ENCODE assay signal across 28 cellular contexts in the genomic region with DNA sequence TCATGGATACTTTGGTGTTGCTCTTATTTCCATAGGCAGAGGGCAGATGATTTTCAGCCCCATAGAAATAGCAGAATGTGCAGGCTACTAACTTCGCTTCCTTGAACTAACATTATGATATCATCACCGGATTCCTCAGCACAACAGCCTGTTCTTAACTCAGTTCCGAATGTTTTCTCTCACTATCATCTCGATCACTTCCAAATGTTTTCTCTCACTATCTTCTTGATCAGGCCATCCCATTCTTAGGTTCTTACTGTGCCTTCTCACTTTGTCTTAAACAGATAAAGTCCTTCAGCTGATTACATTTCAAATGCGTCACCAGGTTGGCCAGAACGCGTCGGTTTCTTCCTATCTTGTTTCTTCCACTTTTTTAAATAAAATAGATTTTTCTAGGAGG. TPM values are rescaled to one million over a fixed set of nuclear protein-coding genes. Genes with fewer than 3 reads are reported as not detected.
DNase-seq lines count a peak whose midpoint lies in the region; TF ChIP-seq lines count a peak whose summit lies in the region.
"Had no signal": no experiment of that assay in that cellular context is flagged by ENCODE, and none has a peak within 500 bp of the region (broad histone marks: within the 10 kb centered on the region; RNA-seq: fewer than 3 reads in every experiment).

No MANE protein-coding gene starts in this region.

- no peak overlapping the region for H3K4me3 ChIP-seq in cardiac fibroblast (replicated peaks in 1 of 2; ENCODE audit: low read depth in 2 of 2, low read length in 2 of 2)
- H3K4me3 ChIP-seq in mesenchymal stem cell (ENCODE audit: insufficient read depth in 1 of 2, low read depth in 1 of 2, low read length in 2 of 2), result no peak overlapping the region
- H3K4me3 ChIP-seq: cardiac muscle cell, lung, MG63, spleen, upper lobe of right lung had no signal

- no peak overlapping the region for H2AK5ac ChIP-seq in mesenchymal stem cell (ENCODE audit: low read length, severe bottlenecking)

- no peak overlapping the region for H3K27ac ChIP-seq in mesenchymal stem cell (ENCODE audit: low read length, poor library complexity, severe bottlenecking)
- H3K27ac ChIP-seq: cardiac muscle cell, RWPE1, spleen, upper lobe of right lung had no signal

- no peak overlapping the region for H3K4me2 ChIP-seq in mesenchymal stem cell (ENCODE audit: low read length, poor library complexity, severe bottlenecking)

- H2BK5ac ChIP-seq in mesenchymal stem cell (ENCODE audit: low read depth, low read length, poor library complexity, severe bottlenecking), result no peak overlapping the region

- no peaks in the 10 kb centered on the region for H3K9me3 ChIP-seq in mesenchymal stem cell (ENCODE audit: control insufficient read depth, low read length)
- H3K9me3 ChIP-seq: MG63, spleen, upper lobe of right lung had no signal

- no peak overlapping the region for H3K23ac ChIP-seq in mesenchymal stem cell (ENCODE audit: low read length in 2 of 2)

- peak overlapping the region; percentile 78 for H3K27ac Mint-ChIP-seq in HFFc6
- H3K27ac Mint-ChIP-seq: activated CD8-positive, alpha-beta T cell treated with anti-CD3 and anti-CD28 coated beads for 36 hours; activated naive CD4-positive, alpha-beta T cell treated with anti-CD3 and anti-CD28 coated beads, Interleukin-2, amount 50 U/mL, for 24 hours; activated T-helper 17 cell treated with anti-CD3 and anti-CD28 coated beads, Interleukin-2, amount 50 U/mL, for 72 hours; CD4-positive, CD25-positive, alpha-beta regulatory T cell had no signal

- H2BK120ac ChIP-seq in mesenchymal stem cell (ENCODE audit: low read depth, low read length), result no peak overlapping the region

- H3K14ac ChIP-seq in mesenchymal stem cell (ENCODE audit: low read length in 2 of 2), result no peak overlapping the region

- no peaks in the 10 kb centered on the region for H3K36me3 Mint-ChIP-seq in HFFc6 (ENCODE audit: low read depth)
- H3K36me3 Mint-ChIP-seq: activated naive CD4-positive, alpha-beta T cell treated with anti-CD3 and anti-CD28 coated beads, Interleukin-2, amount 50 U/mL, for 24 hours; CD4-positive, CD25-positive, alpha-beta regulatory T cell had no signal

- H3K4me3 Mint-ChIP-seq in HFFc6, result peak overlapping the region; percentile 80
- H3K4me3 Mint-ChIP-seq: activated CD8-positive, alpha-beta T cell treated with anti-CD3 and anti-CD28 coated beads for 36 hours; activated naive CD4-positive, alpha-beta T cell treated with anti-CD3 and anti-CD28 coated beads, Interleukin-2, amount 50 U/mL, for 24 hours; activated T-helper 17 cell treated with anti-CD3 and anti-CD28 coated beads, Interleukin-2, amount 50 U/mL, for 72 hours; CD4-positive, CD25-positive, alpha-beta regulatory T cell; neural crest cell had no signal

- H3K79me1 ChIP-seq in mesenchymal stem cell (replicated peaks; ENCODE audit: low read length, poor library complexity, severe bottlenecking), result no peaks in the 10 kb centered on the region

- WGBS in mesenchymal stem cell, result 41% methylated on average over 8 of the region's 8 CpGs

- no peak overlapping the region for H2BK12ac ChIP-seq in mesenchymal stem cell (ENCODE audit: low read length in 2 of 2)

- H4K8ac ChIP-seq in mesenchymal stem cell (ENCODE audit: low read length), result no peak overlapping the region

- H3K9me3 Mint-ChIP-seq in HFFc6, result no peaks in the 10 kb centered on the region
- H3K9me3 Mint-ChIP-seq: activated CD8-positive, alpha-beta T cell treated with anti-CD3 and anti-CD28 coated beads for 36 hours; activated naive CD4-positive, alpha-beta T cell treated with anti-CD3 and anti-CD28 coated beads, Interleukin-2, amount 50 U/mL, for 24 hours; activated T-helper 17 cell treated with anti-CD3 and anti-CD28 coated beads, Interleukin-2, amount 50 U/mL, for 72 hours had no signal

- H3K4ac ChIP-seq in mesenchymal stem cell (ENCODE audit: low read depth in 1 of 2, low read length in 2 of 2), result no peak overlapping the region

- no peaks in the 10 kb centered on the region for H3K27me3 ChIP-seq in mesenchymal stem cell (ENCODE audit: control insufficient read depth in 1 of 2, insufficient read depth in 1 of 2, low read length in 2 of 2)
- H3K27me3 ChIP-seq: cardiac muscle cell, MG63, spleen, upper lobe of right lung had no signal

- no peak for TF ChIP-seq CTCF in HFFc6 (IDR thresholded peaks at IDR 0.05)
- TF ChIP-seq CTCF in cardiac fibroblast (IDR thresholded peaks at IDR 0.05; ENCODE audit: low read depth, low read length), result no peak

- peaks cover 1% of the 10 kb centered on the region; the same call in 1 of the 2 replicates for H3K27me3 Mint-ChIP-seq in HFFc6 (ENCODE audit: insufficient read depth)
- H3K27me3 Mint-ChIP-seq: activated T-helper 17 cell treated with anti-CD3 and anti-CD28 coated beads, Interleukin-2, amount 50 U/mL, for 72 hours; CD4-positive, CD25-positive, alpha-beta regulatory T cell had no signal

- no peak overlapping the region for H2BK15ac ChIP-seq in mesenchymal stem cell (ENCODE audit: low read depth, poor library complexity, severe bottlenecking)

- peak; percentile 68 for DNase-seq in HFFc6
- DNase-seq in cardiac fibroblast (ENCODE audit: low read depth in 2 of 2), result peak; percentile 43 to 62
- peak; percentile 61 for DNase-seq in mesenchymal stem cell
- DNase-seq in NCI-H2196 treated with DMSO at 0.1 percent for 48 hours (lab: John Stamatoyannopoulos, UW; ENCODE audit: unreplicated experiment), result no peak
- DNase-seq in stimulated activated CD4-positive, alpha-beta T cell treated with anti-CD3 and anti-CD28 coated beads, Interleukin-15, amount 100 ng/mL, for 24 hours, result no peak
- no peak for DNase-seq in NOMO-1 treated with DMSO at 0.1 percent for 48 hours (lab: John Stamatoyannopoulos, UW; ENCODE audit: unreplicated experiment)
- no peak for DNase-seq in DMS153 treated with DMSO at 0.1 percent for 48 hours (lab: John Stamatoyannopoulos, UW; ENCODE audit: unreplicated experiment)
- DNase-seq: activated CD4-positive, CD25-positive, alpha-beta regulatory T cell treated with anti-CD3 and anti-CD28 coated beads, Interleukin-2, amount 50 U/mL, for 72 hours; activated CD8-positive, alpha-beta T cell treated with anti-CD3 and anti-CD28 coated beads for 36 hours; CD4-positive, CD25-positive, alpha-beta regulatory T cell; cortex of kidney; H7; KBM-7; kidney; MG63; NCI-H2081 treated with DMSO at 0.1 percent for 48 hours; posterior cingulate gyrus; right cardiac atrium; spleen; stimulated activated CD4-positive, alpha-beta T cell treated with anti-CD3 and anti-CD28 coated beads, Interleukin-2, amount 100 ng/mL, for 48 hours; T-helper 1 cell; upper lobe of right lung had no signal

- no peak overlapping the region for H3K9ac ChIP-seq in mesenchymal stem cell (ENCODE audit: low read length)

- no peak overlapping the region for H4K91ac ChIP-seq in mesenchymal stem cell (ENCODE audit: low read length)

- no peak overlapping the region for H3K18ac ChIP-seq in mesenchymal stem cell (ENCODE audit: low read depth in 1 of 2, low read length in 2 of 2)

- no peaks in the 10 kb centered on the region for H3K4me1 ChIP-seq in mesenchymal stem cell (ENCODE audit: control insufficient read depth, insufficient read depth, low read depth, low read length)

- H2AFZ ChIP-seq in mesenchymal stem cell (ENCODE audit: low read depth, low read length), result no peak overlapping the region

- H3K36me3 ChIP-seq in mesenchymal stem cell (ENCODE audit: control insufficient read depth in 1 of 2, insufficient read depth in 2 of 2, low read depth in 1 of 2, low read length in 2 of 2), result no peaks in the 10 kb centered on the region
- H3K36me3 ChIP-seq: cardiac muscle cell, MG63, spleen, upper lobe of right lung had no signal

- peaks cover 20% of the 10 kb centered on the region; the same call in 1 of the 2 replicates for H3K4me1 Mint-ChIP-seq in HFFc6 (ENCODE audit: low read depth)
- H3K4me1 Mint-ChIP-seq: activated T-helper 17 cell treated with anti-CD3 and anti-CD28 coated beads, Interleukin-2, amount 50 U/mL, for 72 hours; CD4-positive, CD25-positive, alpha-beta regulatory T cell had no signal

RNA-seq across cellular contexts. Expression of gene MBD2, which starts 11.4 kb away (rescaled TPM):
- total RNA-seq in HFFc6 (2021; fragmentation: NEBNext Ultra II Directional; extraction: Animal tissue kit (Norgen Biotek cat#: 25700)), result 100 to 1,000 TPM in 1 of 6 experiments, 10 to 100 TPM in 5; 84.8 to 104 (median 88.9) TPM
- 25.6 TPM for polyA plus RNA-seq in mesenchymal stem cell (2013, experiment 1 of 2)
- polyA plus RNA-seq in mesenchymal stem cell (2013, experiment 2 of 2), result 26.0 TPM

RNA-seq across cellular contexts. Expression of gene POLI, which starts 33.4 kb away (rescaled TPM):
- 10 to 100 TPM; 13.3 to 17.5 (median 15.6) TPM for total RNA-seq in HFFc6 (2021; fragmentation: NEBNext Ultra II Directional; extraction: Animal tissue kit (Norgen Biotek cat#: 25700))
- 14.3 TPM for polyA plus RNA-seq in mesenchymal stem cell (2013, experiment 1 of 2)
- polyA plus RNA-seq in mesenchymal stem cell (2013, experiment 2 of 2), result 13.8 TPM

Comparison
In these comparisons a context has a peak if more than half of its experiments do, and no peak if none do; other contexts are left out.
1. DNase-seq: peak in HFFc6 (single experiment), cardiac fibroblast (2 of 2) and mesenchymal stem cell (single experiment); none in NCI-H2196 treated with DMSO at 0.1 percent for 48 hours (single experiment), stimulated activated CD4-positive, alpha-beta T cell treated with anti-CD3 and anti-CD28 coated beads, Interleukin-15, amount 100 ng/mL, for 24 hours (single experiment), NOMO-1 treated with DMSO at 0.1 percent for 48 hours (single experiment) and DMS153 treated with DMSO at 0.1 percent for 48 hours (single experiment).